Comparison of ENCODE assay signal across 8 cellular contexts in genomic region chr11:9137293-9138132, GRCh38. TPM values are rescaled to one million over a fixed set of nuclear protein-coding genes. Genes with fewer than 3 reads are reported as not detected.
DNase-seq lines count a peak whose midpoint lies in the region; ATAC-seq and TF ChIP-seq lines count a peak whose summit lies in the region.

No MANE protein-coding gene starts in this region.

- intact Hi-C loops in transverse colon (cut with DNase I; ENCODE audit: low total_unique reads) = loop anchor here (5.0 kb wide), 1 partner anchor 120 kb away; no protein-coding TSS in a partner anchor

- no peak overlapping the region for H3K4me3 Mint-ChIP-seq in osteocyte (ENCODE audit: unreplicated experiment)

- no peaks in the 10 kb centered on the region for H3K9me3 Mint-ChIP-seq in osteocyte (ENCODE audit: unreplicated experiment)

- peak overlapping the region; percentile 69 for H3K27ac Mint-ChIP-seq in osteocyte (ENCODE audit: unreplicated experiment)

- DNase-seq in DMS79 (lab: John Stamatoyannopoulos, UW) (peak; percentile 85), M059J (ENCODE audit: low read depth) (peak; percentile 50), RWPE2 (ENCODE audit: low spot score) (no peak), activated gamma-delta T cell treated with Interleukin-2 at 50 U/mL for 16 hours (peak; percentile 51), foreskin keratinocyte (peak; percentile 34 to 58), osteocyte (ENCODE audit: extremely low spot score, unreplicated experiment) (peak; percentile 91), transverse colon (peak; percentile 83)

- TF ChIP-seq POLR2A in transverse colon (IDR thresholded peaks at IDR 0.05) = no peak

- H3K36me3 Mint-ChIP-seq in osteocyte (ENCODE audit: unreplicated experiment) = peaks cover 43% of the 10 kb centered on the region

- H3K4me1 Mint-ChIP-seq in osteocyte (ENCODE audit: unreplicated experiment) = peaks cover 39% of the 10 kb centered on the region

- H3K27ac ChIP-seq in RWPE2 (ENCODE audit: poor library complexity, severe bottlenecking) (no peak overlapping the region), foreskin keratinocyte (no peak overlapping the region), transverse colon (peak overlapping the region in 1 of 4 donors; percentile 24)

- ATAC-seq in GM21723 (IDR thresholded peaks at IDR 0.05; ENCODE audit: unreplicated experiment) = peak; percentile 86
- peak; percentile 72 for ATAC-seq in RWPE2 (ENCODE audit: low read depth)
- ATAC-seq in foreskin keratinocyte = peak; percentile 84

- TF ChIP-seq EP300 in transverse colon (IDR thresholded peaks at IDR 0.05; ENCODE audit: low read depth) = no peak

- H3K4me1 ChIP-seq in RWPE2 (ENCODE audit: insufficient read depth, poor library complexity, severe bottlenecking) = peaks cover 23% of the 10 kb centered on the region
- H3K4me1 ChIP-seq in foreskin keratinocyte = peaks cover 12% of the 10 kb centered on the region
- H3K4me1 ChIP-seq in transverse colon = peaks cover 0 to 24% (median 15%) of the 10 kb centered on the region in 4 donors

- H3K27me3 Mint-ChIP-seq in osteocyte (ENCODE audit: unreplicated experiment) = no peaks in the 10 kb centered on the region

- H3K9me3 ChIP-seq in RWPE2 (ENCODE audit: severe bottlenecking) (no peaks in the 10 kb centered on the region), transverse colon (no peaks in the 10 kb centered on the region)

- in situ Hi-C loops in transverse colon (cut with MboI; ENCODE audit: low pct_ligation_motif_present in 1 of 4, low pct_unique_long_range_greater_than_20kb in 1 of 4, low sequenced_read_pairs in 3 of 4) = loop anchor here in 3 of 4 donors (5.0 to 25.0 kb wide), 2 partner anchors 120 to 125 kb away; partner anchors contain the start of gene NRIP3 (in 1 of the 3)

- WGBS in transverse colon (ENCODE audit: low coverage in 1 of 2), 2 donors = 19 to 30% methylated on average over 2 to 9 of the region's 10 CpGs

- peaks cover 39% of the 10 kb centered on the region for H3K36me3 ChIP-seq in RWPE2 (ENCODE audit: low read depth)
- peaks cover 0 to 11% (median 0%) of the 10 kb centered on the region in 4 donors for H3K36me3 ChIP-seq in transverse colon

- H3K4me3 ChIP-seq in RWPE2 (ENCODE audit: severe bottlenecking) (no peak overlapping the region), transverse colon (no peak overlapping the region)

- H3K27me3 ChIP-seq in RWPE2 (ENCODE audit: insufficient read depth, poor library complexity, severe bottlenecking) (no peaks in the 10 kb centered on the region), foreskin keratinocyte (no peaks in the 10 kb centered on the region), transverse colon (no peaks in the 10 kb centered on the region)

- TF ChIP-seq CTCF in RWPE2 (IDR thresholded peaks at IDR 0.05; ENCODE audit: poor library complexity, severe bottlenecking) (peak; percentile 94), foreskin keratinocyte (conservative IDR thresholded peaks at IDR 0.05) (peak; percentile 97), osteocyte (IDR thresholded peaks at IDR 0.05) (peak; percentile 95), transverse colon (IDR thresholded peaks at IDR 0.05) (peak; percentile 92 to 95 (median 94))

RNA-seq across cellular contexts. Expression of gene SCUBE2, which starts 46.1 kb away (rescaled TPM):
- total RNA-seq in M059J (2014; rRNA removed; shearing (Covaris generic)) = 0.37 TPM in 1 of 2 replicates, not detected in the other
- total RNA-seq in foreskin keratinocyte (0.78 and 4.1 TPM in 2 replicates), osteocyte (1.9 and 3.3 TPM in 2 replicates), transverse colon (10 to 100 TPM in 2 of 4 donors, 1 to 10 TPM in 2; 4.6 to 20.0 (median 10.9) TPM)
- polyA plus RNA-seq in foreskin keratinocyte = 1.3 and 2.8 TPM in 2 replicates
